Comparison of ENCODE assay signal across 23 cellular contexts in genomic region chr7:3991771-3992231, GRCh38.
"Had no signal": no experiment of that assay in that cellular context is flagged by ENCODE, and none has a peak within 500 bp of the region (broad histone marks: within the 10 kb centered on the region; RNA-seq: fewer than 3 reads in every experiment).

No MANE protein-coding gene starts in this region.

- H3K4me3 Mint-ChIP-seq: activated CD4-positive, alpha-beta T cell treated with anti-CD3 and anti-CD28 coated beads for 36 hours; immature natural killer cell; memory B cell; nephron; T-cell; WTC11 had no signal

- DNase-seq: activated CD4-positive, alpha-beta T cell treated with anti-CD3 and anti-CD28 coated beads for 36 hours; activated CD4-positive, alpha-beta T cell treated with anti-CD3 and anti-CD28 coated beads, Interleukin-2, amount 50 U/mL, for 48 hours; activated gamma-delta T cell treated with Interleukin-2 at 50 U/mL for 16 hours; adrenal gland; cerebellar nuclear complex; effector CD4-positive, alpha-beta T cell; heart right ventricle; immature natural killer cell; kidney glomerular epithelial cell; left ventricle myocardium superior; sigmoid colon; stimulated activated CD4-positive, alpha-beta T cell treated with anti-CD3 and anti-CD28 coated beads, Interleukin-2, amount 100 ng/mL, for 24 hours; stimulated activated naive CD8-positive, alpha-beta T cell treated with anti-CD3 and anti-CD28 coated beads, Interleukin-15, Interleukin-2, amounts not matched to agents 100 U/mL and 50 U/mL, for 24 hours; T-cell had no signal

- H3K4me3 ChIP-seq: adrenal gland, breast epithelium, gastroesophageal sphincter, heart right ventricle, sigmoid colon, tibial nerve had no signal

- H3K27ac Mint-ChIP-seq: activated CD4-positive, alpha-beta T cell treated with anti-CD3 and anti-CD28 coated beads for 36 hours; activated naive CD4-positive, alpha-beta T cell treated with anti-CD3 and anti-CD28 coated beads, Interleukin-2, amount 50 U/mL, for 72 hours; immature natural killer cell; memory B cell; nephron; T-cell; WTC11 had no signal

- H3K9me3 Mint-ChIP-seq: activated naive CD4-positive, alpha-beta T cell treated with anti-CD3 and anti-CD28 coated beads, Interleukin-2, amount 50 U/mL, for 72 hours; nephron; T-cell; WTC11 had no signal

- H3K4me1 Mint-ChIP-seq: activated CD4-positive, alpha-beta T cell treated with anti-CD3 and anti-CD28 coated beads for 36 hours; immature natural killer cell; memory B cell; T-cell had no signal

- H3K79me2 ChIP-seq: parathyroid adenoma had no signal

- FAIRE-seq: astrocyte had no signal

- H3K4me1 ChIP-seq: adrenal gland, breast epithelium, gastroesophageal sphincter, heart right ventricle, parathyroid adenoma, sigmoid colon, tibial nerve had no signal

- H3K36me3 ChIP-seq: adrenal gland, breast epithelium, heart right ventricle had no signal

- H3K36me3 Mint-ChIP-seq: activated naive CD4-positive, alpha-beta T cell treated with anti-CD3 and anti-CD28 coated beads, Interleukin-2, amount 50 U/mL, for 72 hours; immature natural killer cell; memory B cell; T-cell had no signal

- H3K9ac ChIP-seq: parathyroid adenoma had no signal

- H3K27ac ChIP-seq: adrenal gland, breast epithelium, gastroesophageal sphincter, heart right ventricle, parathyroid adenoma, sigmoid colon, tibial nerve had no signal

- H3K27me3 ChIP-seq: adrenal gland, breast epithelium, gastroesophageal sphincter, heart right ventricle, sigmoid colon, tibial nerve had no signal

- H3K9me3 ChIP-seq: adrenal gland, breast epithelium, gastroesophageal sphincter, heart right ventricle, sigmoid colon, tibial nerve had no signal

- H2AFZ ChIP-seq: parathyroid adenoma had no signal
